Comparison of ENCODE assay signal across 6 cellular contexts in the genomic region with DNA sequence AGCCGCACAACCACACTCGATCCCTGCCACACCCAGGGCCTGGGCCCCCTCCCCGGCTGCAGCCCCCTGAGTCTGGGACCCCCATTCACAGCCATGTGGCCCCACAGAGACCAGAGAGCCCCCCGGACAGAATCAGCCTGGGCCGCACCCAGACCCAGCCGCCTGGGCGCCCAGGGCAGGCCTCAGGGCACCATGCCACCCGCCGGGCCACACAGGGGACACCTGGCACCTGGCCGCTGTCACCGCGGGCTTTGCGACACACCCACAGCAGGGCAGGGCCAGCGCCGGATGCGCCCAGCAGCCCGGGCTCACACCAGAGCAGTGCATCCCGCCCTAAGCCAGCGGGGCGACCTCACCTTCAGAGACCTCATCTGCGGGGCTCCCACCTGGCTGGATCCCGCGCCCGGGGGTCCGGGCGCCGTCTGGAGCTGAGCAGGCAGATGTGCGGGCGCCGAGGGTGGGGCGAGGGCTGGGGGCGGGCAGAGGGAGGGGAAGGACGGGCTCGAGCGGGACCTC. TPM values are rescaled to one million over a fixed set of nuclear protein-coding genes. Genes with fewer than 3 reads are reported as not detected.
DNase-seq lines count a peak whose midpoint lies in the region; ATAC-seq and TF ChIP-seq lines count a peak whose summit lies in the region.

No MANE protein-coding gene starts in this region.

- H3K4me1 Mint-ChIP-seq in activated CD4-positive, alpha-beta memory T cell treated with anti-CD3 and anti-CD28 coated beads for 36 hours (ENCODE audit: low read depth), result no peaks in the 10 kb centered on the region

- H3K9ac ChIP-seq in liver (ENCODE audit: low read depth in 1 of 2, low read length in 2 of 2), result no peak overlapping the region

- TF ChIP-seq CTCF in liver (IDR thresholded peaks at IDR 0.05; ENCODE audit: low read depth, low read length, missing input control), result no peak

- no peak overlapping the region for H3K27ac Mint-ChIP-seq in activated CD4-positive, alpha-beta memory T cell treated with anti-CD3 and anti-CD28 coated beads for 36 hours

- no peaks in the 10 kb centered on the region for H3K9me3 ChIP-seq in liver (ENCODE audit: control insufficient read depth in 4 of 4, low read length in 3 of 4)

- no peak overlapping the region for H3K4me3 Mint-ChIP-seq in activated CD4-positive, alpha-beta memory T cell treated with anti-CD3 and anti-CD28 coated beads for 36 hours

- peak overlapping the region in 2 of 3 donors; percentile 2 to 55 for H3K4me3 ChIP-seq in liver (ENCODE audit: low read depth in 1 of 3, low read length in 3 of 3)

- peak; percentile 36 for DNase-seq in EL
- peak; percentile 41 for DNase-seq in activated CD4-positive, alpha-beta memory T cell treated with anti-CD3 and anti-CD28 coated beads for 36 hours
- no peak for DNase-seq in SW 1271 (lab: John Stamatoyannopoulos, UW)
- DNase-seq in medulla oblongata (ENCODE audit: extremely low spot score), result no peak

- peak overlapping the region; percentile 69 to 73 for H3K27ac ChIP-seq in liver (ENCODE audit: low read depth in 1 of 2, low read length in 2 of 2)

- H3K36me3 ChIP-seq in liver (ENCODE audit: control insufficient read depth in 4 of 4, insufficient read depth in 3 of 4, low read depth in 1 of 4, low read length in 3 of 4), result peaks cover 0 to 2% (median under 1%) of the 10 kb centered on the region in 4 donors

- no peaks in the 10 kb centered on the region for H3K36me3 Mint-ChIP-seq in activated CD4-positive, alpha-beta memory T cell treated with anti-CD3 and anti-CD28 coated beads for 36 hours

- H3K9me3 Mint-ChIP-seq in activated CD4-positive, alpha-beta memory T cell treated with anti-CD3 and anti-CD28 coated beads for 36 hours, result no peaks in the 10 kb centered on the region

- CTCF ChIA-PET in activated CD4-positive, alpha-beta memory T cell treated with anti-CD3 and anti-CD28 coated beads for 36 hours (lab: Charles Lee), result no interaction called here

- H3K27me3 Mint-ChIP-seq in activated CD4-positive, alpha-beta memory T cell treated with anti-CD3 and anti-CD28 coated beads for 36 hours, result peaks cover 4% of the 10 kb centered on the region

- H3K27me3 ChIP-seq in liver (ENCODE audit: control insufficient read depth in 4 of 4, insufficient read depth in 4 of 4, low read length in 3 of 4), result no peaks in the 10 kb centered on the region

- intact Hi-C loops in activated CD4-positive, alpha-beta memory T cell treated with anti-CD3 and anti-CD28 coated beads for 36 hours (cut with micrococcal nuclease), result no loop called here

- no peak for TF ChIP-seq RAD21 in liver (IDR thresholded peaks at IDR 0.05)

- 7% methylated on average over 35 of the region's 35 CpGs for WGBS in liver

- POLR2A ChIA-PET in activated CD4-positive, alpha-beta memory T cell treated with anti-CD3 and anti-CD28 coated beads for 36 hours (lab: Charles Lee), result no interaction called here

- peaks cover 0 to 8% (median 4%) of the 10 kb centered on the region in 4 donors for H3K4me1 ChIP-seq in liver (ENCODE audit: control insufficient read depth in 4 of 4, insufficient read depth in 4 of 4, low read length in 3 of 4)

- ATAC-seq in GM18868 (IDR thresholded peaks at IDR 0.05; ENCODE audit: unreplicated experiment), result no peak

TF ChIP-seq in liver, 16 proteins besides CTCF, POLR2A, EP300 and RAD21:
- no peak for TF ChIP-seq YY1 (IDR thresholded peaks at IDR 0.05)
- TF ChIP-seq, protein P1, sequence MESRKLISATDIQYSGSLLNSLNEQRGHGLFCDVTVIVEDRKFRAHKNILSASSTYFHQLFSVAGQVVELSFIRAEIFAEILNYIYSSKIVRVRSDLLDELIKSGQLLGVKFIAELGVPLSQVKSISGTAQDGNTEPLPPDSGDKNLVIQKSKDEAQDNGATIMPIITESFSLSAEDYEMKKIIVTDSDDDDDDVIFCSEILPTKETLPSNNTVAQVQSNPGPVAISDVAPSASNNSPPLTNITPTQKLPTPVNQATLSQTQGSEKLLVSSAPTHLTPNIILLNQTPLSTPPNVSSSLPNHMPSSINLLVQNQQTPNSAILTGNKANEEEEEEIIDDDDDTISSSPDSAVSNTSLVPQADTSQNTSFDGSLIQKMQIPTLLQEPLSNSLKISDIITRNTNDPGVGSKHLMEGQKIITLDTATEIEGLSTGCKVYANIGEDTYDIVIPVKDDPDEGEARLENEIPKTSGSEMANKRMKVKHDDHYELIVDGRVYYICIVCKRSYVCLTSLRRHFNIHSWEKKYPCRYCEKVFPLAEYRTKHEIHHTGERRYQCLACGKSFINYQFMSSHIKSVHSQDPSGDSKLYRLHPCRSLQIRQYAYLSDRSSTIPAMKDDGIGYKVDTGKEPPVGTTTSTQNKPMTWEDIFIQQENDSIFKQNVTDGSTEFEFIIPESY (IDR thresholded peaks at IDR 0.05), result no peak
- TF ChIP-seq NR2F2 (IDR thresholded peaks at IDR 0.05), result no peak
- TF ChIP-seq, protein P2, sequence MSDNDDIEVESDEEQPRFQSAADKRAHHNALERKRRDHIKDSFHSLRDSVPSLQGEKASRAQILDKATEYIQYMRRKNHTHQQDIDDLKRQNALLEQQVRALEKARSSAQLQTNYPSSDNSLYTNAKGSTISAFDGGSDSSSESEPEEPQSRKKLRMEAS (IDR thresholded peaks at IDR 0.05), result no peak
- TF ChIP-seq JUND (IDR thresholded peaks at IDR 0.05), result no peak
- TF ChIP-seq, protein P3, sequence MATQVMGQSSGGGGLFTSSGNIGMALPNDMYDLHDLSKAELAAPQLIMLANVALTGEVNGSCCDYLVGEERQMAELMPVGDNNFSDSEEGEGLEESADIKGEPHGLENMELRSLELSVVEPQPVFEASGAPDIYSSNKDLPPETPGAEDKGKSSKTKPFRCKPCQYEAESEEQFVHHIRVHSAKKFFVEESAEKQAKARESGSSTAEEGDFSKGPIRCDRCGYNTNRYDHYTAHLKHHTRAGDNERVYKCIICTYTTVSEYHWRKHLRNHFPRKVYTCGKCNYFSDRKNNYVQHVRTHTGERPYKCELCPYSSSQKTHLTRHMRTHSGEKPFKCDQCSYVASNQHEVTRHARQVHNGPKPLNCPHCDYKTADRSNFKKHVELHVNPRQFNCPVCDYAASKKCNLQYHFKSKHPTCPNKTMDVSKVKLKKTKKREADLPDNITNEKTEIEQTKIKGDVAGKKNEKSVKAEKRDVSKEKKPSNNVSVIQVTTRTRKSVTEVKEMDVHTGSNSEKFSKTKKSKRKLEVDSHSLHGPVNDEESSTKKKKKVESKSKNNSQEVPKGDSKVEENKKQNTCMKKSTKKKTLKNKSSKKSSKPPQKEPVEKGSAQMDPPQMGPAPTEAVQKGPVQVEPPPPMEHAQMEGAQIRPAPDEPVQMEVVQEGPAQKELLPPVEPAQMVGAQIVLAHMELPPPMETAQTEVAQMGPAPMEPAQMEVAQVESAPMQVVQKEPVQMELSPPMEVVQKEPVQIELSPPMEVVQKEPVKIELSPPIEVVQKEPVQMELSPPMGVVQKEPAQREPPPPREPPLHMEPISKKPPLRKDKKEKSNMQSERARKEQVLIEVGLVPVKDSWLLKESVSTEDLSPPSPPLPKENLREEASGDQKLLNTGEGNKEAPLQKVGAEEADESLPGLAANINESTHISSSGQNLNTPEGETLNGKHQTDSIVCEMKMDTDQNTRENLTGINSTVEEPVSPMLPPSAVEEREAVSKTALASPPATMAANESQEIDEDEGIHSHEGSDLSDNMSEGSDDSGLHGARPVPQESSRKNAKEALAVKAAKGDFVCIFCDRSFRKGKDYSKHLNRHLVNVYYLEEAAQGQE (IDR thresholded peaks at IDR 0.05), result no peak
- TF ChIP-seq, protein P4, sequence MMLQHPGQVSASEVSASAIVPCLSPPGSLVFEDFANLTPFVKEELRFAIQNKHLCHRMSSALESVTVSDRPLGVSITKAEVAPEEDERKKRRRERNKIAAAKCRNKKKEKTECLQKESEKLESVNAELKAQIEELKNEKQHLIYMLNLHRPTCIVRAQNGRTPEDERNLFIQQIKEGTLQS (IDR thresholded peaks at IDR 0.05), result no peak
- TF ChIP-seq FOXA2 (IDR thresholded peaks at IDR 0.05), result no peak
- no peak for TF ChIP-seq HNF4A (conservative IDR thresholded peaks at IDR 0.05)
- no peak for TF ChIP-seq SP1 (IDR thresholded peaks at IDR 0.05)
- no peak for TF ChIP-seq FOXA1 (IDR thresholded peaks at IDR 0.05)
- no peak for TF ChIP-seq HNF4G (IDR thresholded peaks at IDR 0.05)
- no peak for TF ChIP-seq EGR1 (IDR thresholded peaks at IDR 0.05; ENCODE audit: low read depth in 2 of 2)
- no peak for TF ChIP-seq GABPA (IDR thresholded peaks at IDR 0.05 in 1 of 2, conservative IDR thresholded peaks at IDR 0.05 in 1 of 2)
- TF ChIP-seq RXRA (IDR thresholded peaks at IDR 0.05), result no peak
- no peak for TF ChIP-seq TAF1 (conservative IDR thresholded peaks at IDR 0.05)

RNA-seq across cellular contexts. Expression of a gene that starts 0.4 kb away (rescaled TPM):
- total RNA-seq in activated CD4-positive, alpha-beta memory T cell treated with anti-CD3 and anti-CD28 coated beads for 36 hours, result under 1 TPM; 0.31 to 0.36 TPM
- 1 to 10 TPM; 1.7 to 6.0 TPM for total RNA-seq in liver
- 1 to 10 TPM; 5.0 to 5.9 TPM for polyA plus RNA-seq in liver

RNA-seq across cellular contexts. Expression of a gene that starts 20.4 kb away (rescaled TPM):
- 10 to 100 TPM; 25.2 to 27.2 TPM for total RNA-seq in activated CD4-positive, alpha-beta memory T cell treated with anti-CD3 and anti-CD28 coated beads for 36 hours
- total RNA-seq in liver, result 10 to 100 TPM; 12.7 to 13.2 TPM
- 1 to 10 TPM; 1.9 to 7.4 TPM for polyA plus RNA-seq in liver

RNA-seq across cellular contexts. Expression of a gene that starts 21.0 kb away (rescaled TPM):
- total RNA-seq in activated CD4-positive, alpha-beta memory T cell treated with anti-CD3 and anti-CD28 coated beads for 36 hours, result under 1 TPM; 0.19 to 0.26 TPM
- under 1 TPM; 0.23 to 0.25 TPM for total RNA-seq in liver
- polyA plus RNA-seq in liver, result under 1 TPM; 0.25 to 0.95 TPM

RNA-seq across cellular contexts. Expression of a gene that starts 33.5 kb away (rescaled TPM):
- 10 to 100 TPM; 68.1 to 78.5 TPM for total RNA-seq in activated CD4-positive, alpha-beta memory T cell treated with anti-CD3 and anti-CD28 coated beads for 36 hours
- total RNA-seq in liver, result 10 to 100 TPM; 28.6 to 35.1 TPM
- 10 to 100 TPM; 29.3 to 31.7 TPM for polyA plus RNA-seq in liver

RNA-seq across cellular contexts. Expression of a gene that starts 48.8 kb away (rescaled TPM):
- 10 to 100 TPM; 50.6 to 54.2 TPM for total RNA-seq in activated CD4-positive, alpha-beta memory T cell treated with anti-CD3 and anti-CD28 coated beads for 36 hours
- total RNA-seq in liver, result 10 to 100 TPM; 21.7 to 43.6 TPM
- 10 to 100 TPM in 1 of 2 donors, 1 to 10 TPM in 1; 9.4 to 27.5 TPM for polyA plus RNA-seq in liver

Comparison
In these comparisons a context has a peak if more than half of its experiments do, and no peak if none do; other contexts are left out.
1. DNase-seq: peak in EL (single experiment) and activated CD4-positive, alpha-beta memory T cell treated with anti-CD3 and anti-CD28 coated beads for 36 hours (single experiment); none in SW 1271 (0 of 2) and medulla oblongata (single experiment).